1 cellular context compared by ENCODE assay signal in the genomic region with DNA sequence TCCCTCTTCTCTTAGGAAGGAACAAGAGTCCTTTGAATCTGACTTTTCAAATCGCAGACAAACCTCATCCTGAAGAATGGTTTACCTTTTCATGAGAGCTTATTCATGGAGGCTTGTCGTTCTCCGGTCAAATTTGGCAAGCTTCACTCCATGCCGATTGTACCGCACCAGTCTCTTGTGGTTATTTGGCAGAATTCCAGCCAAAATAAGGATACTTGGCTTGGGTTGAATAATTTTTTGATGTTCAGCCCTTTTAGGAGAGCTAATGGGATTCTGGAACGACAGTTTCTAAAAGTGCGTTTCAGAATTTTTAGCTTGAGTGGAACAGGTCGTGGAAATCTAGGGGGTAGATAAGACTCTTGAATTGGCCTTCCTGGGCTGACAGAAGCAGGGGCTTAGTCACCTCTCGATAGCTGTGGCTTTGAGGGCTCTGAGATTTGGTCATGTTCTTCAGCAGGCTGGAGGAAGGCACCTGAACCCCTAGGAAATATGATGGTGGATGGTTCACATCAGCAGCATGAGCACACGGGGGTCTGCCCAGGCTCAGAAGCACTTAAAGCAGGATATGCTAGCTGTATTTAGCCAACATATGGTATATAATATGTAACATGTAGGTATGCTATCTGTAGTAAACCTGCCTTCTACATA.
TF ChIP-seq lines count a peak whose summit lies in the region.

No MANE protein-coding gene starts in this region.

TF ChIP-seq in WTC11, 78 proteins besides CTCF, POLR2A, EP300 and RAD21 (continued from another document):
- TF ChIP-seq, protein P1, sequence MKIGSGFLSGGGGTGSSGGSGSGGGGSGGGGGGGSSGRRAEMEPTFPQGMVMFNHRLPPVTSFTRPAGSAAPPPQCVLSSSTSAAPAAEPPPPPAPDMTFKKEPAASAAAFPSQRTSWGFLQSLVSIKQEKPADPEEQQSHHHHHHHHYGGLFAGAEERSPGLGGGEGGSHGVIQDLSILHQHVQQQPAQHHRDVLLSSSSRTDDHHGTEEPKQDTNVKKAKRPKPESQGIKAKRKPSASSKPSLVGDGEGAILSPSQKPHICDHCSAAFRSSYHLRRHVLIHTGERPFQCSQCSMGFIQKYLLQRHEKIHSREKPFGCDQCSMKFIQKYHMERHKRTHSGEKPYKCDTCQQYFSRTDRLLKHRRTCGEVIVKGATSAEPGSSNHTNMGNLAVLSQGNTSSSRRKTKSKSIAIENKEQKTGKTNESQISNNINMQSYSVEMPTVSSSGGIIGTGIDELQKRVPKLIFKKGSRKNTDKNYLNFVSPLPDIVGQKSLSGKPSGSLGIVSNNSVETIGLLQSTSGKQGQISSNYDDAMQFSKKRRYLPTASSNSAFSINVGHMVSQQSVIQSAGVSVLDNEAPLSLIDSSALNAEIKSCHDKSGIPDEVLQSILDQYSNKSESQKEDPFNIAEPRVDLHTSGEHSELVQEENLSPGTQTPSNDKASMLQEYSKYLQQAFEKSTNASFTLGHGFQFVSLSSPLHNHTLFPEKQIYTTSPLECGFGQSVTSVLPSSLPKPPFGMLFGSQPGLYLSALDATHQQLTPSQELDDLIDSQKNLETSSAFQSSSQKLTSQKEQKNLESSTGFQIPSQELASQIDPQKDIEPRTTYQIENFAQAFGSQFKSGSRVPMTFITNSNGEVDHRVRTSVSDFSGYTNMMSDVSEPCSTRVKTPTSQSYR (CRISPR knock-in tag; IDR thresholded peaks at IDR 0.05) = no peak
- TF ChIP-seq ZNF317 (CRISPR knock-in tag; IDR thresholded peaks at IDR 0.05; ENCODE audit: borderline replicate concordance, low read depth) = no peak
- no peak for TF ChIP-seq ZNF671 (CRISPR knock-in tag; IDR thresholded peaks at IDR 0.05)
- TF ChIP-seq, protein P2, sequence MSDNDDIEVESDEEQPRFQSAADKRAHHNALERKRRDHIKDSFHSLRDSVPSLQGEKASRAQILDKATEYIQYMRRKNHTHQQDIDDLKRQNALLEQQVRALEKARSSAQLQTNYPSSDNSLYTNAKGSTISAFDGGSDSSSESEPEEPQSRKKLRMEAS (CRISPR knock-in tag; IDR thresholded peaks at IDR 0.05) = no peak
TF ChIP-seq in WTC11: peak in this region for 0.
